29 cellular contexts compared by ENCODE assay signal in the genomic region with DNA sequence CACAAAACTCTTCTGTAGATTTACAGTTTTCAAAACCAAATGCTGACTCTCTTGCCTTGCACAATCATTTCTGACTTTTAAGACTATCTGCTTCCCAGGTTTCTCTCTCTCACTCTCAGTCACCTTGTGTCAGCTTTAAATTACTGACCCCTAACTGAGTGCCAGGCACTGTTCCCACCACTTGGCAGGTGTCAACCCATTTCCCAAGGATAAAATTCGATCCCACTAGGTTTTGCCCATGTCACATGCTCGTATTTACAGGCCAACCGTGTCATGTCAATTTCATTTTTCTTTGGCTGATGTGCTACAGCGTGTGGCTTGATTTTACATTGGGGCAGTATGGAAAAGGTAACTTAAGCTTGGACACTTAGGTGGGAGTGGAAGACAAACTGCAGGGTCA.
"Had no signal": no experiment of that assay in that cellular context is flagged by ENCODE, and none has a peak within 500 bp of the region (broad histone marks: within the 10 kb centered on the region; RNA-seq: fewer than 3 reads in every experiment).

No MANE protein-coding gene starts in this region.

- H3K36me3 Mint-ChIP-seq: activated CD8-positive, alpha-beta memory T cell treated with anti-CD3 and anti-CD28 coated beads, Interleukin-2, amount 10 ng/mL, durations not matched to agents 7 days and 5 days; activated naive CD4-positive, alpha-beta T cell treated with anti-CD3 and anti-CD28 coated beads, Interleukin-2, amount 50 U/mL, for 72 hours had no signal

- H3K9me3 Mint-ChIP-seq: activated naive CD4-positive, alpha-beta T cell treated with anti-CD3 and anti-CD28 coated beads, Interleukin-2, amount 50 U/mL, for 72 hours; activated naive CD8-positive, alpha-beta T cell treated with anti-CD3 and anti-CD28 coated beads, Interleukin-2, amount 50 U/mL, for 24 hours; activated T-cell treated with anti-CD3 and anti-CD28 coated beads, Interleukin-2, amount 50 U/mL, for 4 hours; central memory CD8-positive, alpha-beta T cell; T-helper 1 cell treated with Interleukin-12 subunit alpha and Interleukin-12 subunit beta and Interleukin-4 antibody, amounts not matched to agents 30 μg/mL and 1 μg/mL, for 36 hours had no signal

- H3K36me3 ChIP-seq: ascending aorta, Peyer's patch, SJSA1 had no signal

- H3K4me1 ChIP-seq: ascending aorta, body of pancreas, Peyer's patch, SJSA1 had no signal

- H3K9ac ChIP-seq: KMS-11 had no signal

- H3K27ac Mint-ChIP-seq: activated CD8-positive, alpha-beta memory T cell treated with anti-CD3 and anti-CD28 coated beads, Interleukin-2, amount 10 ng/mL, durations not matched to agents 7 days and 5 days; activated naive CD4-positive, alpha-beta T cell treated with anti-CD3 and anti-CD28 coated beads, Interleukin-2, amount 50 U/mL, for 72 hours; activated naive CD8-positive, alpha-beta T cell treated with anti-CD3 and anti-CD28 coated beads, Interleukin-2, amount 50 U/mL, for 24 hours; T-helper 1 cell treated with Interleukin-12 subunit alpha and Interleukin-12 subunit beta and Interleukin-4 antibody, amounts not matched to agents 30 μg/mL and 1 μg/mL, for 36 hours had no signal

- H3K9me3 ChIP-seq: ascending aorta, body of pancreas, Peyer's patch, SJSA1 had no signal

- H3K27me3 ChIP-seq: ascending aorta, body of pancreas, Peyer's patch had no signal

- H3K4me2 ChIP-seq: KMS-11 had no signal

- H3K4me1 Mint-ChIP-seq: activated CD8-positive, alpha-beta memory T cell treated with anti-CD3 and anti-CD28 coated beads, Interleukin-2, amount 10 ng/mL, durations not matched to agents 7 days and 5 days; central memory CD8-positive, alpha-beta T cell had no signal

- H3K27ac ChIP-seq: ascending aorta, body of pancreas, KMS-11, Peyer's patch, RWPE1, SJSA1 had no signal

- H3K4me3 ChIP-seq: ascending aorta, body of pancreas, Peyer's patch, SJSA1 had no signal

- H3K4me3 Mint-ChIP-seq: activated CD8-positive, alpha-beta memory T cell treated with anti-CD3 and anti-CD28 coated beads, Interleukin-2, amount 10 ng/mL, durations not matched to agents 7 days and 5 days; activated naive CD8-positive, alpha-beta T cell treated with anti-CD3 and anti-CD28 coated beads, Interleukin-2, amount 50 U/mL, for 24 hours; activated T-cell treated with anti-CD3 and anti-CD28 coated beads, Interleukin-2, amount 50 U/mL, for 4 hours; central memory CD8-positive, alpha-beta T cell; T-helper 1 cell treated with Interleukin-12 subunit alpha and Interleukin-12 subunit beta and Interleukin-4 antibody, amounts not matched to agents 30 μg/mL and 1 μg/mL, for 36 hours had no signal

- ATAC-seq: activated CD4-positive, CD25-positive, alpha-beta regulatory T cell treated with anti-CD3 and anti-CD28 coated beads, Interleukin-2, amount 50 U/mL, for 24 hours; activated CD8-positive, alpha-beta memory T cell treated with anti-CD3 and anti-CD28 coated beads, Interleukin-2, amount 10 ng/mL, durations not matched to agents 7 days and 5 days; activated naive CD4-positive, alpha-beta T cell treated with anti-CD3 and anti-CD28 coated beads, Interleukin-2, amount 50 U/mL, for 72 hours; activated naive CD8-positive, alpha-beta T cell treated with anti-CD3 and anti-CD28 coated beads, Interleukin-2, amount 50 U/mL, for 24 hours; activated T-cell treated with anti-CD3 and anti-CD28 coated beads, Interleukin-2, amount 50 U/mL, for 4 hours; body of pancreas; HepG2; SK-N-SH treated with all-trans-retinoic acid at 6 μM for 48 hours had no signal

- DNase-seq: activated CD4-positive, alpha-beta T cell treated with anti-CD3 and anti-CD28 coated beads for 4 hours; activated CD8-positive, alpha-beta memory T cell treated with anti-CD3 and anti-CD28 coated beads, Interleukin-2, amount 10 ng/mL, durations not matched to agents 7 days and 5 days; activated effector memory CD4-positive, alpha-beta T cell treated with anti-CD3 and anti-CD28 coated beads, Interleukin-2, amount 50 U/mL, for 16 hours; activated naive CD4-positive, alpha-beta T cell treated with Interleukin-2 at 50 U/mL for 16 hours; activated naive CD8-positive, alpha-beta T cell treated with anti-CD3 and anti-CD28 coated beads, Interleukin-2, amount 50 U/mL, for 24 hours; activated T-cell treated with anti-CD3 and anti-CD28 coated beads, Interleukin-2, amount 50 U/mL, for 4 hours; amniotic stem cell; body of pancreas; NCI-H1436; NCI-H1694 treated with DMSO at 0.1 percent for 48 hours; NCI-H2029 treated with DMSO at 0.1 percent for 48 hours; NCI-H226; NCI-H510A treated with DMSO at 0.1 percent for 48 hours; NCI-H774; NK-92 treated with Interleukin-12 subunit alpha and Interleukin-12 subunit beta, amount 100 ng/mL, for 24 hours; OCI-M1; Peyer's patch; Right ventricle myocardium superior; SW 1271 had no signal
